In genomic region chr16:80623376-80623775, GRCh38 we compare ENCODE assay signal across 20 cellular contexts.
"Had no signal": no experiment of that assay in that cellular context is flagged by ENCODE, and none has a peak within 500 bp of the region (broad histone marks: within the 10 kb centered on the region; RNA-seq: fewer than 3 reads in every experiment).

No MANE protein-coding gene starts in this region.

- H3K9me3 Mint-ChIP-seq: central memory CD8-positive, alpha-beta T cell had no signal

- H3K4me1 ChIP-seq: esophagus squamous epithelium, gastrocnemius medialis, heart right ventricle, neural progenitor cell, psoas muscle, sigmoid colon, upper lobe of left lung had no signal

- H2AFZ ChIP-seq: neural progenitor cell had no signal

- H3K4me3 ChIP-seq: esophagus squamous epithelium, gastrocnemius medialis, heart right ventricle, neural progenitor cell, psoas muscle, sigmoid colon, upper lobe of left lung had no signal

- DNase-seq: activated naive CD4-positive, alpha-beta T cell; activated T-cell treated with anti-CD3 and anti-CD28 coated beads for 4 hours; aorta; esophagus squamous epithelium; gastrocnemius medialis; heart right ventricle; islet precursor cell; mammary epithelial cell; naive B cell; psoas muscle; sigmoid colon; stimulated activated CD4-positive, alpha-beta T cell treated with anti-CD3 and anti-CD28 coated beads, Interleukin-1b, Interleukin-23, amount 100 ng/mL, for 48 hours; stimulated activated naive CD8-positive, alpha-beta T cell treated with anti-CD3 and anti-CD28 coated beads, Interleukin-15, amount 100 ng/mL, for 72 hours; T-helper 1 cell; T1000; upper lobe of left lung had no signal

- H3K27ac Mint-ChIP-seq: dendritic cell treated with granulocyte-macrophage colony-stimulating factor and Interleukin-4, amounts not matched to agents 40 ng/mL and 50 ng/mL, for 4 days; naive B cell; neural progenitor cell; stimulated activated naive CD8-positive, alpha-beta T cell treated with anti-CD3 and anti-CD28 coated beads, Interleukin-15, amount 100 ng/mL, for 72 hours had no signal

- H3K36me3 ChIP-seq: gastrocnemius medialis, neural progenitor cell, sigmoid colon, upper lobe of left lung had no signal

- H3K9me3 ChIP-seq: esophagus squamous epithelium, gastrocnemius medialis, psoas muscle, upper lobe of left lung had no signal

- H3K27me3 ChIP-seq: esophagus squamous epithelium, gastrocnemius medialis, heart right ventricle, neural progenitor cell, sigmoid colon, upper lobe of left lung had no signal

- H3K27ac ChIP-seq: esophagus squamous epithelium, gastrocnemius medialis, heart right ventricle, neural progenitor cell, psoas muscle, sigmoid colon, upper lobe of left lung had no signal

- H3K9ac ChIP-seq: neural progenitor cell had no signal

- H3K36me3 Mint-ChIP-seq: naive B cell had no signal

- H3K4me3 Mint-ChIP-seq: central memory CD8-positive, alpha-beta T cell; dendritic cell treated with granulocyte-macrophage colony-stimulating factor and Interleukin-4, amounts not matched to agents 40 ng/mL and 50 ng/mL, for 4 days; naive B cell; neural progenitor cell; stimulated activated naive CD8-positive, alpha-beta T cell treated with anti-CD3 and anti-CD28 coated beads, Interleukin-15, amount 100 ng/mL, for 72 hours had no signal

- H3K4me1 Mint-ChIP-seq: central memory CD8-positive, alpha-beta T cell; naive B cell; stimulated activated naive CD8-positive, alpha-beta T cell treated with anti-CD3 and anti-CD28 coated beads, Interleukin-15, amount 100 ng/mL, for 72 hours had no signal

- H3K27me3 Mint-ChIP-seq: central memory CD8-positive, alpha-beta T cell; dendritic cell treated with granulocyte-macrophage colony-stimulating factor and Interleukin-4, amounts not matched to agents 40 ng/mL and 50 ng/mL, for 4 days; stimulated activated naive CD8-positive, alpha-beta T cell treated with anti-CD3 and anti-CD28 coated beads, Interleukin-15, amount 100 ng/mL, for 72 hours had no signal

- ATAC-seq: activated CD4-positive, CD25-positive, alpha-beta regulatory T cell treated with anti-CD3 and anti-CD28 coated beads, Interleukin-2, amount 50 U/mL, for 24 hours; gastrocnemius medialis; heart right ventricle; psoas muscle; stimulated activated naive CD8-positive, alpha-beta T cell treated with anti-CD3 and anti-CD28 coated beads, Interleukin-15, amount 100 ng/mL, for 72 hours had no signal

- H3K4me2 ChIP-seq: neural progenitor cell had no signal
